In the genomic region with DNA sequence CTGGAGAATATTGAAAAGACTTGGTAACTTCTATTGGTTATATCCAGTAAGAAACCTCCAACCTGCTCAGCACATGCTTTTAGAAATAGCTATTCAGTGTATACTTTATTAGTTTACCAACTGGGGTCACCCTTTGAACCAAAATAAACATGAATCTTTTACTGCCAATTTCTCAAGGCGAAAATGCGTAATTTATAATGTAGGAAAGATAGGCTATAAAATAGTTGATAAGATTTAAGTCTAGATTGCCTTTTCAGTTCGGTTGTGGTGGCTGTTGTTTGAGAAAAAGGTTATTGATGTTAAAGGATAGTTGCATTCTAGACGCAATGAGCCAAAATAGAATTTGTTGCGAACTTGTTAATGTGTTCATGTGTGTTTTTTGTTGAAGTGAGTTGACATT, we compare ENCODE assay signal across 1 cellular context.
TF ChIP-seq lines count a peak whose summit lies in the region.

No MANE protein-coding gene starts in this region.

TF ChIP-seq in HEK293, 187 proteins besides CTCF, POLR2A, EP300 and RAD21 (continued from another document):
- TF ChIP-seq, protein P1, sequence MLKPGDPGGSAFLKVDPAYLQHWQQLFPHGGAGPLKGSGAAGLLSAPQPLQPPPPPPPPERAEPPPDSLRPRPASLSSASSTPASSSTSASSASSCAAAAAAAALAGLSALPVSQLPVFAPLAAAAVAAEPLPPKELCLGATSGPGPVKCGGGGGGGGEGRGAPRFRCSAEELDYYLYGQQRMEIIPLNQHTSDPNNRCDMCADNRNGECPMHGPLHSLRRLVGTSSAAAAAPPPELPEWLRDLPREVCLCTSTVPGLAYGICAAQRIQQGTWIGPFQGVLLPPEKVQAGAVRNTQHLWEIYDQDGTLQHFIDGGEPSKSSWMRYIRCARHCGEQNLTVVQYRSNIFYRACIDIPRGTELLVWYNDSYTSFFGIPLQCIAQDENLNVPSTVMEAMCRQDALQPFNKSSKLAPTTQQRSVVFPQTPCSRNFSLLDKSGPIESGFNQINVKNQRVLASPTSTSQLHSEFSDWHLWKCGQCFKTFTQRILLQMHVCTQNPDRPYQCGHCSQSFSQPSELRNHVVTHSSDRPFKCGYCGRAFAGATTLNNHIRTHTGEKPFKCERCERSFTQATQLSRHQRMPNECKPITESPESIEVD (tag by site-specific recombination; IDR thresholded peaks at IDR 0.05) = peak; percentile 86
- peak; percentile 64; the same call in 1 of the 2 replicates for TF ChIP-seq IKZF3 (tag by site-specific recombination; IDR thresholded peaks at IDR 0.05)
